ENCODE assay signal across 17 cellular contexts in the genomic region with DNA sequence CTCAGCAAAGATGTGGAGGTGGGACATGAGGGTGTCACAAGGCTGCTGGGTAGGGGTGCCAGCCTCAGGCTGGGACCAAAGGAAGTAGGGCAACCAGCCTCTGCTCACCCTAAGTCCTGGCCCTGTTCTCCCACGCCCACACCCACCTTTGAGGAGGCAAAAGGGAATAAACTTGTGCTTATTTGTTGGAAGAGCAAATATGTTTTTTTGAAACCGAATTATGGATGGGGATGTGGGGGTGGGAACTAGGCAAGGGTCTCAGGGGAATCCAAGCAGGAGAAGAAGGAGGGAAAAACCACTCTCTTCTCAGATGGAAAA. TPM values are rescaled to one million over a fixed set of nuclear protein-coding genes. Genes with fewer than 3 reads are reported as not detected.
DNase-seq lines count a peak whose midpoint lies in the region; ATAC-seq, FAIRE-seq and TF ChIP-seq lines count a peak whose summit lies in the region.
"Had no signal": no experiment of that assay in that cellular context is flagged by ENCODE, and none has a peak within 500 bp of the region (broad histone marks: within the 10 kb centered on the region; RNA-seq: fewer than 3 reads in every experiment).

No MANE protein-coding gene starts in this region.

- H3K27ac Mint-ChIP-seq in CD8-positive, alpha-beta memory T cell, result peak overlapping the region in 2 of 8 donors; percentile 75 to 80

- TF ChIP-seq CTCF in RWPE1 (conservative IDR thresholded peaks at IDR 0.05; ENCODE audit: low read depth), result no peak
- TF ChIP-seq CTCF in fibroblast of lung (conservative IDR thresholded peaks at IDR 0.05 in 1 of 2, IDR thresholded peaks at IDR 0.05 in 1 of 2; ENCODE audit: low read depth in 1 of 2, low read length in 2 of 2), result no peak

- CTCF ChIA-PET in CD8-positive, alpha-beta memory T cell (lab: Charles Lee), result interaction anchor here (1.0 kb wide), 1 partner anchor 11 kb away, joined by 3 read pairs; a partner anchor contains a TSS
- CTCF ChIA-PET in RWPE1 (lab: Yijun Ruan, JAX), result no interaction called here

- H3K27ac ChIP-seq in CD8-positive, alpha-beta memory T cell (ENCODE audit: low read depth, low read length), result peak overlapping the region; percentile 74
- 0 out of 2 replicates have a peak overlapping the region, but pooled peaks have one; percentile 10 for H3K27ac ChIP-seq in RWPE1
- H3K27ac ChIP-seq in fibroblast of lung (ENCODE audit: insufficient read depth, low read length), result no peak overlapping the region
- peak overlapping the region in 19 of 21 experiments; percentile 10 to 99 (median 66) for H3K27ac ChIP-seq in skin epidermis
- H3K27ac ChIP-seq: HL-60 had no signal

- H3K27me3 ChIP-seq in CD8-positive, alpha-beta memory T cell (ENCODE audit: insufficient read depth, low read length, poor library complexity, severe bottlenecking), result no peaks in the 10 kb centered on the region
- H3K27me3 ChIP-seq in fibroblast of lung (ENCODE audit: control insufficient read depth, insufficient read depth, low read length), result no peaks in the 10 kb centered on the region

- POLR2A ChIA-PET in CD8-positive, alpha-beta memory T cell (lab: Charles Lee), result no interaction called here
- POLR2A ChIA-PET in RWPE1 (lab: Yijun Ruan, JAX; ENCODE audit: low non-redundant PET), result no interaction called here

- H3K9me3 Mint-ChIP-seq in CD8-positive, alpha-beta memory T cell, result no peaks in the 10 kb centered on the region
- H3K9me3 Mint-ChIP-seq: activated B cell treated with CpG ODN at 0.5 μM for 24 hours; CD4-positive, alpha-beta memory T cell had no signal

- H3K4me1 Mint-ChIP-seq in CD8-positive, alpha-beta memory T cell, result peaks cover 27 to 47% (median 42%) of the 10 kb centered on the region in 3 donors

- H3K36me3 Mint-ChIP-seq in CD8-positive, alpha-beta memory T cell, result no peaks in the 10 kb centered on the region

- H3K9ac ChIP-seq in fibroblast of lung (ENCODE audit: insufficient read depth, low read length), result no peak overlapping the region

- H3K27me3 Mint-ChIP-seq in CD8-positive, alpha-beta memory T cell, result peaks cover 0 to 3% of the 10 kb centered on the region in 2 donors
- H3K27me3 Mint-ChIP-seq: activated B cell treated with CpG ODN at 0.5 μM for 24 hours; CD4-positive, alpha-beta memory T cell had no signal

- peak overlapping the region; percentile 28 for H2AFZ ChIP-seq in fibroblast of lung (ENCODE audit: low read length)

- H3K36me3 ChIP-seq in CD8-positive, alpha-beta memory T cell (ENCODE audit: insufficient read depth, low read length), result no peaks in the 10 kb centered on the region
- H3K36me3 ChIP-seq in fibroblast of lung (ENCODE audit: control insufficient read depth, insufficient read depth, low read length), result no peaks in the 10 kb centered on the region

- no peak for ATAC-seq in HG02642 (IDR thresholded peaks at IDR 0.05; ENCODE audit: poor library complexity, unreplicated experiment)

- no peak overlapping the region for H3K4me2 ChIP-seq in fibroblast of lung (ENCODE audit: extremely low read depth, insufficient read depth, low read length)

- H3K4me3 Mint-ChIP-seq in CD8-positive, alpha-beta memory T cell, result no peak overlapping the region
- H3K4me3 Mint-ChIP-seq: activated B cell treated with CpG ODN at 0.5 μM for 24 hours; CD4-positive, alpha-beta memory T cell had no signal

- no peaks in the 10 kb centered on the region for H3K9me3 ChIP-seq in CD8-positive, alpha-beta memory T cell (ENCODE audit: low read length)
- no peaks in the 10 kb centered on the region for H3K9me3 ChIP-seq in fibroblast of lung (ENCODE audit: control insufficient read depth, insufficient read depth, low read depth, low read length)

- H4K20me1 ChIP-seq in fibroblast of lung (ENCODE audit: control insufficient read depth, extremely low read depth, insufficient read depth, low read length), result no peaks in the 10 kb centered on the region

- H3K79me2 ChIP-seq in fibroblast of lung (ENCODE audit: control insufficient read depth, insufficient read depth, low read length), result no peaks in the 10 kb centered on the region

- H3K4me3 ChIP-seq in CD8-positive, alpha-beta memory T cell (ENCODE audit: low read length), result no peak overlapping the region
- H3K4me3 ChIP-seq in fibroblast of lung (replicated peaks in 1 of 4; ENCODE audit: control extremely low read depth in 1 of 4, insufficient read depth in 1 of 4, low read depth in 3 of 4, low read length in 4 of 4) (no peak overlapping the region), skin epidermis (no peak overlapping the region)

- no peak for DNase-seq in CD8-positive, alpha-beta memory T cell
- DNase-seq in RWPE1 (ENCODE audit: low spot score) (no peak), fibroblast of lung (ENCODE audit: low read depth in 2 of 2) (no peak), NCI-H187 treated with DMSO at 0.1 percent for 48 hours (lab: John Stamatoyannopoulos, UW) (no peak), GM19239 (ENCODE audit: insufficient read length, low spot score) (no peak)
- DNase-seq: activated B cell treated with CpG ODN at 0.5 μM for 24 hours; CD4-positive, alpha-beta memory T cell; GDM1; hippocampal formation; NCI-H2107; NK-92 treated with Interleukin-12 subunit alpha and Interleukin-12 subunit beta, amount 100 ng/mL, for 24 hours; stimulated activated naive CD4-positive, alpha-beta T cell had no signal

- H3K4me1 ChIP-seq in CD8-positive, alpha-beta memory T cell (ENCODE audit: insufficient read depth, low read length), result peaks cover 25% of the 10 kb centered on the region
- H3K4me1 ChIP-seq in fibroblast of lung (ENCODE audit: control insufficient read depth, extremely low read depth, insufficient read depth, low read length), result peaks cover 24% of the 10 kb centered on the region

- FAIRE-seq in GM19239 (lab: Jason Lieb, UNC), result no peak
- FAIRE-seq: endometrium, GM18507 had no signal

RNA-seq across cellular contexts. Expression of a gene that starts 10.4 kb away (rescaled TPM):
- 100 to 1,000 TPM; 174 to 180 TPM for total RNA-seq in CD8-positive, alpha-beta memory T cell
- 24.8 TPM for polyA plus RNA-seq in CD8-positive, alpha-beta memory T cell
- 12.8 and 16.7 TPM in 2 replicates for total RNA-seq in fibroblast of lung
- polyA plus RNA-seq in fibroblast of lung, result 20.8 and 28.4 TPM in 2 replicates
- 20.9 and 37.6 TPM in 2 replicates for polyA plus RNA-seq in fibroblast of lung (2012)
- polyA minus RNA-seq in fibroblast of lung (ENCODE audit: low replicate concordance), result 46.1 and 68.2 TPM in 2 replicates
